28 cellular contexts compared by ENCODE assay signal in the genomic region with DNA sequence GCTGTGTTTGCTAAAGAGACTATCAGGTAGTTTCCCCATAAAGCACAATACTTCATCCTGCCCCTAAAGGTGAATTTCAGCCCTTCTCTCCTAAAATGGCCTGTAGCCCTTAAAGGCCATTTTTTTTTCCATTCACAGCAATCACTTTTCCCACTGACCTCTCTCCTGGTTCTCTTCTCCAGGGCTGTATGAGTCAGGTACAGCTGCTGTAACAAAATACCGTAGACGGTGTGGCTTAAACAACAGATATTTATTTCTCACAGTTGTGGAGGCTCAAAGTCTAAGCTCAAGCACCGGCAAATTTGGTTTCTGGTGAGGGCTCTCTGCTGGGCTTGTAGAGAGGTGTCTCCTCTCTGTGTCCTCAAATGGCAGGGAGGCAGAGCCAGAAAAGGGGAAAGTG.
"Had no signal": no experiment of that assay in that cellular context is flagged by ENCODE, and none has a peak within 500 bp of the region (broad histone marks: within the 10 kb centered on the region; RNA-seq: fewer than 3 reads in every experiment).

No MANE protein-coding gene starts in this region.

- H3K4me1 ChIP-seq: colonic mucosa had no signal

- FAIRE-seq: colon, endometrium, endothelial cell of umbilical vein, frontal cortex had no signal

- H3K27ac Mint-ChIP-seq: dendritic cell treated with granulocyte-macrophage colony-stimulating factor and Interleukin-4, amounts not matched to agents 40 ng/mL and 50 ng/mL, for 4 days; effector memory CD8-positive, alpha-beta T cell had no signal

- H3K27ac ChIP-seq: colonic mucosa, coronary artery, dorsolateral prefrontal cortex, epithelial cell of prostate, esophagus muscularis mucosa, esophagus squamous epithelium, foreskin keratinocyte, gastrocnemius medialis, gastroesophageal sphincter, heart left ventricle, heart right ventricle had no signal

- H3K36me3 ChIP-seq: colonic mucosa, esophagus muscularis mucosa, gastrocnemius medialis had no signal

- H3K27me3 Mint-ChIP-seq: dendritic cell treated with granulocyte-macrophage colony-stimulating factor and Interleukin-4, amounts not matched to agents 40 ng/mL and 50 ng/mL, for 4 days; effector memory CD8-positive, alpha-beta T cell had no signal

- H3K27me3 ChIP-seq: colonic mucosa, dorsolateral prefrontal cortex, esophagus muscularis mucosa, esophagus squamous epithelium, foreskin keratinocyte, gastrocnemius medialis, gastroesophageal sphincter, heart left ventricle, heart right ventricle had no signal

- H3K4me3 Mint-ChIP-seq: dendritic cell treated with granulocyte-macrophage colony-stimulating factor and Interleukin-4, amounts not matched to agents 40 ng/mL and 50 ng/mL, for 4 days; effector memory CD8-positive, alpha-beta T cell had no signal

- ATAC-seq: effector memory CD8-positive, alpha-beta T cell; esophagus mucosa; foreskin keratinocyte; gastrocnemius medialis; gastroesophageal sphincter; heart left ventricle; heart right ventricle had no signal

- DNase-seq: colonic mucosa; cortex of kidney; dermis blood vessel endothelial cell; dorsolateral prefrontal cortex; effector CD4-positive, alpha-beta T cell; effector CD8-positive, alpha-beta T cell; effector memory CD4-positive, alpha-beta T cell; effector memory CD8-positive, alpha-beta T cell; erythroblast; esophagus squamous epithelium; foreskin fibroblast; foreskin keratinocyte; foreskin melanocyte; gastrocnemius medialis; glutamatergic neuron; head of caudate nucleus; heart left ventricle; heart right ventricle had no signal

- H3K4me3 ChIP-seq: colonic mucosa, coronary artery, dorsolateral prefrontal cortex, esophagus muscularis mucosa, esophagus squamous epithelium, gastrocnemius medialis, gastroesophageal sphincter, heart left ventricle, heart right ventricle had no signal
